In genomic region chr1:221435510-221435909, GRCh38 we compare ENCODE assay signal across 8 cellular contexts.
A peak's percentile ranks its signal among the peaks of the same experiment; 100 is the strongest.
DNase-seq lines count a peak whose midpoint lies in the region; ATAC-seq and TF ChIP-seq lines count a peak whose summit lies in the region.

No MANE protein-coding gene starts in this region.

- no peak overlapping the region for H3K4me3 Mint-ChIP-seq in type B pancreatic cell

- no peaks in the 10 kb centered on the region for H3K27me3 ChIP-seq in body of pancreas

- DNase-seq in AML-193 (lab: John Stamatoyannopoulos, UW) (peak; percentile 56 to 60), NCI-H774 (lab: John Stamatoyannopoulos, UW) (peak; percentile 35), body of pancreas (no peak), inferior parietal cortex (ENCODE audit: extremely low spot score) (peak; percentile 79), type B pancreatic cell (ENCODE audit: extremely low spot score, unreplicated experiment) (no peak), 8988T (no peak)

- peaks cover 5% of the 10 kb centered on the region for H3K4me1 ChIP-seq in body of pancreas

- ATAC-seq in GM18858 (IDR thresholded peaks at IDR 0.05; ENCODE audit: unreplicated experiment) (peak; percentile 35), HG03175 (IDR thresholded peaks at IDR 0.05; ENCODE audit: unreplicated experiment) (peak; percentile 47), body of pancreas (peak; percentile 46)

- no peaks in the 10 kb centered on the region for H3K9me3 ChIP-seq in body of pancreas

- peaks cover 8% of the 10 kb centered on the region for H3K4me1 Mint-ChIP-seq in type B pancreatic cell (ENCODE audit: unreplicated experiment)

- no peak for TF ChIP-seq POLR2A in body of pancreas (IDR thresholded peaks at IDR 0.05)

- TF ChIP-seq CTCF in body of pancreas (IDR thresholded peaks at IDR 0.05): peak; percentile 83 to 98 (median 86)
- peak; percentile 92 for TF ChIP-seq CTCF in type B pancreatic cell (conservative IDR thresholded peaks at IDR 0.05)

- H3K4me3 ChIP-seq in body of pancreas: no peak overlapping the region

- intact Hi-C loops in body of pancreas (cut with DNase I): loop anchor here (10.0 kb wide), 2 partner anchors 531 to 621 kb away; no protein-coding TSS in a partner anchor

- H3K36me3 ChIP-seq in body of pancreas (replicated peaks in 1 of 2; ENCODE audit: insufficient read depth in 1 of 2, low read depth in 2 of 2): no peaks in the 10 kb centered on the region

- H3K27me3 Mint-ChIP-seq in type B pancreatic cell: peaks cover 30% of the 10 kb centered on the region

- H3K27ac ChIP-seq in body of pancreas: no peak overlapping the region

- H3K9me3 Mint-ChIP-seq in type B pancreatic cell: no peaks in the 10 kb centered on the region

- H3K36me3 Mint-ChIP-seq in type B pancreatic cell: no peaks in the 10 kb centered on the region

- no peak overlapping the region for H3K27ac Mint-ChIP-seq in type B pancreatic cell

Comparison
In these comparisons a context has a peak if more than half of its experiments do, and no peak if none do; other contexts are left out.
1. DNase-seq: peak in AML-193 (2 of 2), NCI-H774 (single experiment) and inferior parietal cortex (single experiment); none in body of pancreas (0 of 4), type B pancreatic cell (single experiment) and 8988T (single experiment).
2. Peak in every context shown above with its lines, with median percentiles within 50 percentile points of each other: ATAC-seq.